In genomic region chr12:57063991-57064725, GRCh38 we compare ENCODE assay signal across 8 cellular contexts. TPM values are rescaled to one million over a fixed set of nuclear protein-coding genes. Genes with fewer than 3 reads are reported as not detected.
DNase-seq lines count a peak whose midpoint lies in the region; ATAC-seq, FAIRE-seq and TF ChIP-seq lines count a peak whose summit lies in the region.

No MANE protein-coding gene starts in this region.

- ATAC-seq in HG03139 (IDR thresholded peaks at IDR 0.05; ENCODE audit: unreplicated experiment) (peak; percentile 81), omental fat pad (ENCODE audit: low FRiP score) (no peak)

- CTCF ChIA-PET in activated CD4-positive, alpha-beta memory T cell treated with anti-CD3 and anti-CD28 coated beads, Interleukin-2, amount 10 ng/mL, durations not matched to agents 7 days and 5 days (lab: Charles Lee): interaction anchor here (1.0 to 3.0 kb wide), 10 partner anchors 9 to 123 kb away, joined by 3 to 31 read pairs (median 4); partner anchors contain the start of gene STAT6

- peak overlapping the region; percentile 89 for H3K27ac Mint-ChIP-seq in activated CD4-positive, alpha-beta memory T cell treated with anti-CD3 and anti-CD28 coated beads, Interleukin-2, amount 10 ng/mL, durations not matched to agents 7 days and 5 days
- no peak overlapping the region for H3K27ac Mint-ChIP-seq in glutamatergic neuron (ENCODE audit: unreplicated experiment)

- peaks cover 35% of the 10 kb centered on the region for H3K4me1 Mint-ChIP-seq in activated CD4-positive, alpha-beta memory T cell treated with anti-CD3 and anti-CD28 coated beads, Interleukin-2, amount 10 ng/mL, durations not matched to agents 7 days and 5 days
- no peaks in the 10 kb centered on the region for H3K4me1 Mint-ChIP-seq in glutamatergic neuron (ENCODE audit: low read depth, unreplicated experiment)

- peak overlapping the region; percentile 62 for H3K4me3 Mint-ChIP-seq in activated CD4-positive, alpha-beta memory T cell treated with anti-CD3 and anti-CD28 coated beads, Interleukin-2, amount 10 ng/mL, durations not matched to agents 7 days and 5 days
- H3K4me3 Mint-ChIP-seq in glutamatergic neuron (ENCODE audit: unreplicated experiment): no peak overlapping the region

- POLR2A ChIA-PET in activated CD4-positive, alpha-beta memory T cell treated with anti-CD3 and anti-CD28 coated beads, Interleukin-2, amount 10 ng/mL, durations not matched to agents 7 days and 5 days (lab: Charles Lee): interaction anchor here (1.1 to 3.1 kb wide), 4 partner anchors 14 to 47 kb away, joined by 3 to 48 read pairs (median 24); partner anchors contain the start of genes NEMP1 and STAT6

- H3K9me3 Mint-ChIP-seq in activated CD4-positive, alpha-beta memory T cell treated with anti-CD3 and anti-CD28 coated beads, Interleukin-2, amount 10 ng/mL, durations not matched to agents 7 days and 5 days: no peaks in the 10 kb centered on the region
- no peaks in the 10 kb centered on the region for H3K9me3 Mint-ChIP-seq in glutamatergic neuron (ENCODE audit: unreplicated experiment)

- TF ChIP-seq CTCF in omental fat pad (IDR thresholded peaks at IDR 0.05) (no peak), glutamatergic neuron (IDR thresholded peaks at IDR 0.05; ENCODE audit: partially characterized antibody, unreplicated experiment) (no peak)

- H3K36me3 Mint-ChIP-seq in activated CD4-positive, alpha-beta memory T cell treated with anti-CD3 and anti-CD28 coated beads, Interleukin-2, amount 10 ng/mL, durations not matched to agents 7 days and 5 days (ENCODE audit: low read depth): peaks cover 64% of the 10 kb centered on the region
- peaks cover 4% of the 10 kb centered on the region for H3K36me3 Mint-ChIP-seq in glutamatergic neuron (ENCODE audit: unreplicated experiment)

- no peak for FAIRE-seq in HTR-8/SVneo (lab: Jason Lieb, UNC)

- no peaks in the 10 kb centered on the region for H3K27me3 Mint-ChIP-seq in activated CD4-positive, alpha-beta memory T cell treated with anti-CD3 and anti-CD28 coated beads, Interleukin-2, amount 10 ng/mL, durations not matched to agents 7 days and 5 days
- H3K27me3 Mint-ChIP-seq in glutamatergic neuron (ENCODE audit: unreplicated experiment): no peaks in the 10 kb centered on the region

- DNase-seq in GM19240 (ENCODE audit: insufficient read length, low spot score) (peak; percentile 41), LoVo (ENCODE audit: low spot score) (no peak), omental fat pad (ENCODE audit: low spot score) (no peak), HTR-8/SVneo (ENCODE audit: insufficient read length, low spot score) (no peak), glutamatergic neuron (no peak)
- DNase-seq in activated CD4-positive, alpha-beta memory T cell treated with anti-CD3 and anti-CD28 coated beads, Interleukin-2, amount 10 ng/mL, durations not matched to agents 7 days and 5 days: peak; percentile 54
- peak; percentile 57 for DNase-seq in stimulated activated CD4-positive, alpha-beta T cell treated with anti-CD3 and anti-CD28 coated beads, Interleukin-1b, Interleukin-23, amount 100 ng/mL, for 48 hours

RNA-seq across cellular contexts. Expression of gene MYO1A, which starts 14.2 kb away (rescaled TPM):
- total RNA-seq in activated CD4-positive, alpha-beta memory T cell treated with anti-CD3 and anti-CD28 coated beads, Interleukin-2, amount 10 ng/mL, durations not matched to agents 7 days and 5 days: under 1 TPM; 0.28 to 0.65 TPM
- total RNA-seq in omental fat pad: under 1 TPM in 3 of 4 donors, not detected in 1; 0.25 to 0.74 (median 0.32) TPM
- total RNA-seq in glutamatergic neuron (ENCODE audit: unreplicated experiment): 0.64 TPM

RNA-seq across cellular contexts. Expression of gene NEMP1, which starts 14.4 kb away (rescaled TPM):
- total RNA-seq in activated CD4-positive, alpha-beta memory T cell treated with anti-CD3 and anti-CD28 coated beads, Interleukin-2, amount 10 ng/mL, durations not matched to agents 7 days and 5 days: 10 to 100 TPM; 51.7 to 59.2 TPM
- 1 to 10 TPM; 4.6 to 9.8 (median 5.9) TPM for total RNA-seq in omental fat pad
- 11.5 TPM for total RNA-seq in glutamatergic neuron (ENCODE audit: unreplicated experiment)

RNA-seq across cellular contexts. Expression of gene NAB2, which starts 24.8 kb away (rescaled TPM):
- 1 to 10 TPM; 8.7 to 9.6 TPM for total RNA-seq in activated CD4-positive, alpha-beta memory T cell treated with anti-CD3 and anti-CD28 coated beads, Interleukin-2, amount 10 ng/mL, durations not matched to agents 7 days and 5 days
- total RNA-seq in omental fat pad (10 to 100 TPM; 15.1 to 24.7 (median 18.1) TPM), glutamatergic neuron (ENCODE audit: unreplicated experiment) (20.0 TPM)

RNA-seq across cellular contexts. Expression of gene STAT6, which starts 47.0 kb away (rescaled TPM):
- total RNA-seq in activated CD4-positive, alpha-beta memory T cell treated with anti-CD3 and anti-CD28 coated beads, Interleukin-2, amount 10 ng/mL, durations not matched to agents 7 days and 5 days: 100 to 1,000 TPM; 127 to 128 TPM
- total RNA-seq in omental fat pad: 100 to 1,000 TPM; 112 to 234 (median 124) TPM
- total RNA-seq in glutamatergic neuron (ENCODE audit: unreplicated experiment): 34.4 TPM

RNA-seq across cellular contexts. Expression of gene TAC3, which starts 47.8 kb away (rescaled TPM):
- not detected for total RNA-seq in activated CD4-positive, alpha-beta memory T cell treated with anti-CD3 and anti-CD28 coated beads, Interleukin-2, amount 10 ng/mL, durations not matched to agents 7 days and 5 days
- not detected for total RNA-seq in omental fat pad
- 0.74 TPM for total RNA-seq in glutamatergic neuron (ENCODE audit: unreplicated experiment)

Comparison
In these comparisons a context has a peak if more than half of its experiments do, and no peak if none do; other contexts are left out.
1. DNase-seq: peak in GM19240 (single experiment), activated CD4-positive, alpha-beta memory T cell treated with anti-CD3 and anti-CD28 coated beads, Interleukin-2, amount 10 ng/mL, durations not matched to agents 7 days and 5 days (single experiment) and stimulated activated CD4-positive, alpha-beta T cell treated with anti-CD3 and anti-CD28 coated beads, Interleukin-1b, Interleukin-23, amount 100 ng/mL, for 48 hours (single experiment); none in LoVo (single experiment), omental fat pad (single experiment), HTR-8/SVneo (single experiment) and glutamatergic neuron (single experiment).